ENCODE assay signal across 12 cellular contexts in the genomic region with DNA sequence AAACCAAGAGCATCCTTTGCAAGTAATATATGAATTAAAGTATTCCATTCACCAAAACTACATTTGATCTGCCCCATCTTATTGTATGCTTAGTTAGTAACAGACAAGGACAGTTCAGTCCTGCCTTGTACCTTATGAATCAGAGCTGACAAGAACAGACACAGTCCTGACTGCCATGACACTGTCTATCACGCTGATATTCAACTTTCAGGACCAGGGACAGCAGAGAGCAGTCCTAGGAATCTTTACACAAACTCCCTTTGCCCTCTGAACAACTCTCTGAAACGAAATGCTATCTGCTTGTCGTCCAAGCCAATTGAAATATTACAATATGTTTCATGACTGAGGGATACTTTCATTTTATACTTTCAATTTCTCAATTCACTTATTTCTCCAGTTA.
DNase-seq lines count a peak whose midpoint lies in the region; ATAC-seq and TF ChIP-seq lines count a peak whose summit lies in the region.
"Had no signal": no experiment of that assay in that cellular context is flagged by ENCODE, and none has a peak within 500 bp of the region (broad histone marks: within the 10 kb centered on the region; RNA-seq: fewer than 3 reads in every experiment).

No MANE protein-coding gene starts in this region.

- H3K4me3 ChIP-seq in choroid plexus epithelial cell (ENCODE audit: low read depth, low read length) = no peak overlapping the region
- no peak overlapping the region for H3K4me3 ChIP-seq in right lobe of liver
- no peak overlapping the region for H3K4me3 ChIP-seq in colonic mucosa
- H3K4me3 ChIP-seq in Peyer's patch = no peak overlapping the region

- TF ChIP-seq CTCF in choroid plexus epithelial cell (conservative IDR thresholded peaks at IDR 0.05; ENCODE audit: low read depth, low read length) (no peak), right lobe of liver (IDR thresholded peaks at IDR 0.05) (no peak), colonic mucosa (IDR thresholded peaks at IDR 0.05) (no peak), Peyer's patch (IDR thresholded peaks at IDR 0.05) (no peak)

- intact Hi-C loops in right lobe of liver (cut with DNase I) = no loop called here
- intact Hi-C loops in colonic mucosa (cut with DNase I) = no loop called here
- intact Hi-C loops in left cardiac atrium (cut with DNase I) = no loop called here
- intact Hi-C loops in cardiac septum (cut with DNase I) = no loop called here

- H3K27me3 ChIP-seq in right lobe of liver (no peaks in the 10 kb centered on the region), colonic mucosa (no peaks in the 10 kb centered on the region), Peyer's patch (no peaks in the 10 kb centered on the region)

- DNase-seq in ELR (ENCODE audit: low read depth) (peak; percentile 1), M059J (ENCODE audit: low read depth) (peak; percentile 2), choroid plexus epithelial cell (ENCODE audit: low read depth) (peak; percentile 0), right lobe of liver (no peak), colonic mucosa (no peak), Peyer's patch (no peak), left cardiac atrium (no peak), cardiac septum (ENCODE audit: low spot score) (no peak)
- DNase-seq: C1 segment of cervical spinal cord; NCI-H187 treated with DMSO at 0.1 percent for 48 hours; stimulated activated CD4-positive, alpha-beta T cell treated with anti-CD3 and anti-CD28 coated beads, Interleukin-4, amount 100 ng/mL, for 24 hours had no signal

- H3K9me3 ChIP-seq in right lobe of liver (no peaks in the 10 kb centered on the region), colonic mucosa (no peaks in the 10 kb centered on the region), Peyer's patch (no peaks in the 10 kb centered on the region)

- peak in 3 of 4 donors; percentile 59 to 69 (median 59) for ATAC-seq in right lobe of liver
- ATAC-seq in left cardiac atrium = no peak
- ATAC-seq: activated naive CD4-positive, alpha-beta T cell treated with anti-CD3 and anti-CD28 coated beads, Interleukin-2, amount 50 U/mL, for 72 hours had no signal

- H3K4me1 ChIP-seq in right lobe of liver (no peaks in the 10 kb centered on the region), colonic mucosa (no peaks in the 10 kb centered on the region), Peyer's patch (no peaks in the 10 kb centered on the region)

- WGBS in right lobe of liver (ENCODE audit: insufficient coverage, low coverage, low lambda C conversion rate, missing lambda C conversion rate) = 0% methylated on average over 3 of the region's 3 CpGs

- H3K36me3 ChIP-seq in right lobe of liver (no peaks in the 10 kb centered on the region), colonic mucosa (no peaks in the 10 kb centered on the region), Peyer's patch (no peaks in the 10 kb centered on the region)

- no peak overlapping the region for H3K9ac ChIP-seq in colonic mucosa (ENCODE audit: low read depth in 2 of 2, low read length in 2 of 2)

- H3K27ac ChIP-seq in right lobe of liver (no peak overlapping the region), colonic mucosa (no peak overlapping the region), Peyer's patch (no peak overlapping the region)

- TF ChIP-seq POLR2A in right lobe of liver (IDR thresholded peaks at IDR 0.05) (no peak), Peyer's patch (IDR thresholded peaks at IDR 0.05) (no peak)

Comparison
In these comparisons a context has a peak if more than half of its experiments do, and no peak if none do; other contexts are left out.
1. DNase-seq: peak in ELR (single experiment), M059J (single experiment) and choroid plexus epithelial cell (single experiment); none in right lobe of liver (0 of 3), colonic mucosa (single experiment), Peyer's patch (0 of 3), left cardiac atrium (single experiment) and cardiac septum (single experiment).
2. ATAC-seq: peak in right lobe of liver (3 of 4); none in left cardiac atrium (0 of 2).